Comparison of ENCODE assay signal across 16 cellular contexts in the genomic region with DNA sequence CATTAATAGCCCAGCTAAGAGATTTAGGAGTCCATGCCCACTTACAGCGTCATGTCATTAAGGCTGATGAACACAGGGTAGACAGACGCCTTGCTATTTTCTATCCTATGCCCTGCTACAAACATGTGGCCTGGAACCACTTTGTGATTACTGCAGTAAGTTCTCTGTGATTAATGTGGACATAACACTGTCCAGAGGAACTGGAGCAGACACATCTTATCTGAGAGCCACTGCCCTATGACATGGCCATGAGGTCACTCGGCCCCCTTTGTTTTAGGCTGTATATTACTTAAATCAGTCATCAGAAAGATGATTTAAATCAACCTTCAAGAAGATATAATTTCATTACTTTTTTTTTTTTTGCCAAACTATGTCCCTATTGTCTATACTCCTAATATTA.
"Had no signal": no experiment of that assay in that cellular context is flagged by ENCODE, and none has a peak within 500 bp of the region (broad histone marks: within the 10 kb centered on the region; RNA-seq: fewer than 3 reads in every experiment).

No MANE protein-coding gene starts in this region.

- H3K4me1 Mint-ChIP-seq: T-helper 17 cell had no signal

- H3K9ac ChIP-seq: neural progenitor cell had no signal

- H3K4me1 ChIP-seq: foreskin keratinocyte had no signal

- H3K9me3 ChIP-seq: ovary had no signal

- H3K27ac Mint-ChIP-seq: activated naive CD8-positive, alpha-beta T cell treated with anti-CD3 and anti-CD28 coated beads for 36 hours; memory B cell; stimulated activated effector memory CD8-positive, alpha-beta T cell treated with anti-CD3 and anti-CD28 coated beads, Interleukin-12 subunit alpha, Interleukin-12 subunit beta, amount 100 ng/mL, for 72 hours; T-helper 17 cell had no signal

- H3K27me3 Mint-ChIP-seq: activated naive CD8-positive, alpha-beta T cell treated with anti-CD3 and anti-CD28 coated beads for 36 hours; brain had no signal

- ATAC-seq: activated CD4-positive, CD25-positive, alpha-beta regulatory T cell treated with anti-CD3 and anti-CD28 coated beads, Interleukin-2, amount 50 U/mL, for 24 hours; foreskin keratinocyte; left colon; stimulated activated effector memory CD8-positive, alpha-beta T cell treated with anti-CD3 and anti-CD28 coated beads, Interleukin-12 subunit alpha, Interleukin-12 subunit beta, amount 100 ng/mL, for 72 hours; T-helper 17 cell had no signal

- H3K9me3 Mint-ChIP-seq: memory B cell; neural progenitor cell; stimulated activated effector memory CD8-positive, alpha-beta T cell treated with anti-CD3 and anti-CD28 coated beads, Interleukin-12 subunit alpha, Interleukin-12 subunit beta, amount 100 ng/mL, for 72 hours had no signal

- H3K27me3 ChIP-seq: foreskin keratinocyte, neural progenitor cell, ovary had no signal

- H2AFZ ChIP-seq: neural progenitor cell had no signal

- DNase-seq: activated CD4-positive, alpha-beta T cell treated with anti-CD3 and anti-CD28 coated beads, Interleukin-2, amount 50 U/mL, for 1 hour; activated CD8-positive, alpha-beta memory T cell treated with anti-CD3 and anti-CD28 coated beads for 24 hours; activated naive CD8-positive, alpha-beta T cell treated with anti-CD3 and anti-CD28 coated beads for 36 hours; cortex of kidney; effector CD4-positive, alpha-beta T cell; foreskin keratinocyte; glutamatergic neuron; left colon; ovary; T-helper 17 cell had no signal

- H3K36me3 Mint-ChIP-seq: activated naive CD8-positive, alpha-beta T cell treated with anti-CD3 and anti-CD28 coated beads for 36 hours; memory B cell; stimulated activated effector memory CD8-positive, alpha-beta T cell treated with anti-CD3 and anti-CD28 coated beads, Interleukin-12 subunit alpha, Interleukin-12 subunit beta, amount 100 ng/mL, for 72 hours had no signal

- H3K4me3 ChIP-seq: ovary had no signal

- H3K27ac ChIP-seq: foreskin keratinocyte, neural progenitor cell, ovary had no signal

- H3K4me3 Mint-ChIP-seq: activated naive CD8-positive, alpha-beta T cell treated with anti-CD3 and anti-CD28 coated beads for 36 hours; brain; memory B cell; neural progenitor cell; stimulated activated effector memory CD8-positive, alpha-beta T cell treated with anti-CD3 and anti-CD28 coated beads, Interleukin-12 subunit alpha, Interleukin-12 subunit beta, amount 100 ng/mL, for 72 hours; T-helper 17 cell had no signal

- FAIRE-seq: TTC549 had no signal

- H3K36me3 ChIP-seq: neural progenitor cell, ovary had no signal
